8 cellular contexts compared by ENCODE assay signal in the genomic region with DNA sequence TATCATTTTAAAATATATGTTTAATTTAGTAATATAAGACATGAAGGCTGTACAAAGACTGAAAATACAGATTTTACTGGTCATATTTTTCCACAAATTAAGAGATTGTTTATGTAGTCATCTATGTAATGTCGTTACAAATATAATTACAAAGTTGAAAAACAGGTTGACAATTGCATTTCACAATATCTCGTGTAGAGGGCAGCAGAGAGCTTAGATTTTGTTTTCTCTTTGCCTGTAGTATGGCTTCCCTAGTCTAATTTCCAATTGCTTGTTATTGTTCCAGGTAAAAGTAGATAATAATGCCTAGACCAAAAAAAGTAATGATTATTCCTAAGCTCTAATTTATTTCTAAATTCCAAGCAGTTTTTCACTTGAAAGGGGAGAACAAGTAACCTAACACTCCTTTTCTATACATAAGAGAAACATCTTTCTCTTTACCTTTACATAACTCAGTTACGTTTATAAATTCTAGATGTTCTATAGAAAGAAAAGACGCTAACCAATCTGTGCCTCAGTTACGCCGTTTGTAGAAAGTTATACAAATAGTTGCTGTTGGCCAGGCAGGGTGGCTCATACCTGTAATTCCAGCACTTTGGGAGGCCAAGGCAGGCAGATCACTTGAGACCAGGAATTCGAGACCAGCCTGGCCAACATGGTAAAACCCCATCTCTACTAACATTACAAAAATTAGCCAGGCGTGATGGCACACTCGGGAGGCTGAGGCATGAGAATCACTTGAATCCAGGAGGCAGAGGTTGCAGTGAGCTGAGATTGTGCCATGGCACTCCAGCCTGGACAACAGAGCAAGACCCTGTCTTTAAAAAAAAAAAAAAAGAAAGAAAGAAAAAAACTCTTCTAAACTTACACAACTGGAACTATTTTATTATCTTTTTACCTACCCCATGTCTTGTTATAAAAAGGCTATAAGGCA. TPM values are rescaled to one million over a fixed set of nuclear protein-coding genes. Genes with fewer than 3 reads are reported as not detected.
DNase-seq lines count a peak whose midpoint lies in the region; ATAC-seq and TF ChIP-seq lines count a peak whose summit lies in the region.
"Had no signal": no experiment of that assay in that cellular context is flagged by ENCODE, and none has a peak within 500 bp of the region (broad histone marks: within the 10 kb centered on the region; RNA-seq: fewer than 3 reads in every experiment).

No MANE protein-coding gene starts in this region.

- POLR2A ChIA-PET in HCT116 (lab: Charles Lee) (interaction anchor here (1.0 to 1.6 kb wide), 2 partner anchors 106 to 181 kb away, joined by 3 to 4 read pairs; no protein-coding TSS in a partner anchor), Panc1 (lab: Charles Lee) (no interaction called here)

- no peak overlapping the region for H3K27ac ChIP-seq in HCT116 (ENCODE audit: low read depth, low read length)
- H3K27ac ChIP-seq in Panc1 (ENCODE audit: low read length), result no peak overlapping the region
- H3K27ac ChIP-seq in colonic mucosa, result peak overlapping the region; percentile 73
- H3K27ac ChIP-seq: skin epidermis had no signal

- H3K79me2 ChIP-seq in HCT116 (ENCODE audit: insufficient read depth, low read length), result peaks cover 66% of the 10 kb centered on the region

- H2AFZ ChIP-seq in HCT116 (ENCODE audit: low read depth, low read length, poor library complexity, severe bottlenecking), result no peak overlapping the region

- H3K27me3 ChIP-seq in HCT116 (ENCODE audit: insufficient read depth, low read length) (no peaks in the 10 kb centered on the region), Panc1 (ENCODE audit: control insufficient read depth, insufficient read depth, low read length) (no peaks in the 10 kb centered on the region), colonic mucosa (no peaks in the 10 kb centered on the region)

- peaks cover 8 to 21% of the 10 kb centered on the region in 2 experiments for H3K4me1 ChIP-seq in HCT116 (ENCODE audit: control insufficient read depth in 1 of 2, insufficient read depth in 2 of 2, low read length in 2 of 2)
- H3K4me1 ChIP-seq in Panc1 (ENCODE audit: control insufficient read depth, insufficient read depth, low read length), result peaks cover 8% of the 10 kb centered on the region
- peaks cover 3% of the 10 kb centered on the region for H3K4me1 ChIP-seq in colonic mucosa

- H4K20me1 ChIP-seq in HCT116 (ENCODE audit: insufficient read depth), result no peaks in the 10 kb centered on the region; the same call in 1 of the 2 replicates

- peak; percentile 89 for TF ChIP-seq RAD21 in HCT116 (IDR thresholded peaks at IDR 0.05; ENCODE audit: low read depth)

- RAD21 ChIA-PET in HCT116 (lab: Charles Lee; ENCODE audit: low non-redundant PET in 1 of 2, low total read pairs in 2 of 2, uncharacterized antibody in 2 of 2, unreplicated experiment in 2 of 2), result interaction anchor here (1.2 to 1.9 kb wide), 2 partner anchors 181 kb away, joined by 5 to 8 read pairs; no protein-coding TSS in a partner anchor

- H3K4me3 ChIP-seq in HCT116 (replicated peaks in 1 of 2; ENCODE audit: low read depth in 1 of 2, low read length in 2 of 2) (no peak overlapping the region), Panc1 (ENCODE audit: low read depth in 2 of 2, low read length in 2 of 2) (no peak overlapping the region), colonic mucosa (no peak overlapping the region)
- H3K4me3 ChIP-seq: skin epidermis had no signal

- BruUV-seq in HCT116 (replicated peaks; lab: Mats Ljungman, UMichigan), result no TSS peak
- no TSS peak for BruUV-seq in Panc1 (replicated peaks; lab: Mats Ljungman, UMichigan)

- in situ Hi-C loops in Panc1 (cut with HindIII; ENCODE audit: low pct_unique_long_range_greater_than_20kb, low sequenced_read_pairs), result no loop called here

- H3K9ac ChIP-seq in HCT116 (ENCODE audit: low read length), result no peak overlapping the region
- H3K9ac ChIP-seq in colonic mucosa (ENCODE audit: low read depth in 2 of 2, low read length in 2 of 2), result peak overlapping the region in 1 of 2 donors; percentile 22

- ATAC-seq in HCT116 (no peak), Panc1 (no peak), HG02884 (IDR thresholded peaks at IDR 0.05; ENCODE audit: unreplicated experiment) (no peak)

- TF ChIP-seq CTCF in HCT116 (IDR thresholded peaks at IDR 0.05 in 2 of 3, conservative IDR thresholded peaks at IDR 0.05 in 1 of 3; ENCODE audit: borderline replicate concordance in 1 of 3, insufficient read depth in 1 of 3, low read depth in 2 of 3, low read length in 2 of 3), result peak; percentile 44 to 82 (median 72)
- TF ChIP-seq CTCF in Panc1 (IDR thresholded peaks at IDR 0.05), result peak; percentile 62; the same call in 1 of the 2 replicates
- TF ChIP-seq CTCF in colonic mucosa (IDR thresholded peaks at IDR 0.05), result peak; percentile 71

- no peaks in the 10 kb centered on the region for H3K36me3 ChIP-seq in HCT116 (ENCODE audit: control insufficient read depth in 1 of 2, insufficient read depth in 2 of 2, low read length in 2 of 2)
- no peaks in the 10 kb centered on the region for H3K36me3 ChIP-seq in Panc1 (ENCODE audit: control insufficient read depth, insufficient read depth, low read length)
- no peaks in the 10 kb centered on the region for H3K36me3 ChIP-seq in colonic mucosa

- intact Hi-C loops in HCT116 (cut with micrococcal nuclease) (loop anchor here (1.0 to 5.0 kb wide), 2 partner anchors 181 to 430 kb away; no protein-coding TSS in a partner anchor), Panc1 (cut with micrococcal nuclease; ENCODE audit: unreplicated experiment) (loop anchor here (2.0 kb wide), 1 partner anchor 180 kb away; no protein-coding TSS in a partner anchor), colonic mucosa (cut with DNase I) (no loop called here)

- H3K9me3 ChIP-seq in HCT116 (ENCODE audit: control insufficient read depth in 1 of 2, insufficient read depth in 1 of 2, low read depth in 1 of 2, low read length in 2 of 2) (no peaks in the 10 kb centered on the region), Panc1 (ENCODE audit: control insufficient read depth, insufficient read depth, low read depth, low read length) (no peaks in the 10 kb centered on the region), colonic mucosa (no peaks in the 10 kb centered on the region)

- DNase-seq in DMS 273 treated with DMSO at 0.1 percent for 48 hours (lab: John Stamatoyannopoulos, UW) (peak; percentile 5), HCT116 (ENCODE audit: low read depth, low spot score) (peak; percentile 38), Panc1 (ENCODE audit: low read depth, low spot score) (no peak), colonic mucosa (peak; percentile 70), middle frontal gyrus (ENCODE audit: extremely low spot score, low spot score) (peak; percentile 32), ecto neural progenitor cell (ENCODE audit: low spot score) (no peak)

- no peaks in the 10 kb centered on the region for H3K9me2 ChIP-seq in HCT116 (ENCODE audit: insufficient read depth)

- no peak overlapping the region for H3K4me2 ChIP-seq in HCT116 (ENCODE audit: low read length)

- CTCF ChIA-PET in HCT116 (lab: Charles Lee) (interaction anchor here (0.6 to 6.7 kb wide), 11 partner anchors 7 to 187 kb away, joined by 3 to 59 read pairs (median 4); no protein-coding TSS in a partner anchor), Panc1 (lab: Charles Lee) (interaction anchor here (0.7 to 2.1 kb wide), 3 partner anchors 59 to 251 kb away, joined by 3 to 11 read pairs (median 4); no protein-coding TSS in a partner anchor)

- no peak for TF ChIP-seq POLR2A in HCT116 (IDR thresholded peaks at IDR 0.05; ENCODE audit: borderline replicate concordance, extremely low read depth, insufficient read depth, insufficient read length)

TF ChIP-seq in HCT116, 20 proteins besides CTCF, POLR2A, EP300 and RAD21:
- no peak for TF ChIP-seq FOSL1 (IDR thresholded peaks at IDR 0.05; ENCODE audit: low read depth)
- TF ChIP-seq CEBPB (IDR thresholded peaks at IDR 0.05; ENCODE audit: low read depth), result peak; percentile 49; the same call in 1 of the 2 replicates

RNA-seq across cellular contexts. Expression of gene NET1, which starts 30.0 kb away (rescaled TPM):
- 51.2 TPM for total RNA-seq in HCT116 (2021; ENCODE audit: unreplicated experiment)
- polyA plus RNA-seq in HCT116 (2012), result 30.7 and 35.8 TPM in 2 replicates
- 28.6 TPM for total RNA-seq in Panc1 (2021; ENCODE audit: unreplicated experiment)
- 18.6 TPM for polyA plus RNA-seq in Panc1 (2012; ENCODE audit: insufficient read length)
- 100 to 1,000 TPM; 174 to 455 TPM for total RNA-seq in colonic mucosa

RNA-seq across cellular contexts. Expression of gene TUBAL3, which starts 37.7 kb away (rescaled TPM):
- total RNA-seq in HCT116 (2021; ENCODE audit: unreplicated experiment) (0.98 TPM), Panc1 (2021; ENCODE audit: unreplicated experiment) (not detected), colonic mucosa (10 to 100 TPM; 12.8 to 39.6 TPM)
- polyA plus RNA-seq in HCT116 (2012), result 0.65 and 1.0 TPM in 2 replicates
- not detected for polyA plus RNA-seq in Panc1 (2012; ENCODE audit: insufficient read length)

RNA-seq across cellular contexts. Expression of gene CALML5, which starts 57.0 kb away (rescaled TPM):
- total RNA-seq in HCT116 (2021; ENCODE audit: unreplicated experiment), result not detected
- polyA plus RNA-seq in HCT116 (2012), result not detected in 2 replicates
- total RNA-seq in Panc1 (2021; ENCODE audit: unreplicated experiment), result not detected
- polyA plus RNA-seq in Panc1 (2012; ENCODE audit: insufficient read length), result not detected
- not detected for total RNA-seq in colonic mucosa

Comparison
In these comparisons a context has a peak if more than half of its experiments do, and no peak if none do; other contexts are left out.
1. DNase-seq: peak in DMS 273 treated with DMSO at 0.1 percent for 48 hours (single experiment), HCT116 (single experiment), colonic mucosa (single experiment) and middle frontal gyrus (single experiment); none in Panc1 (single experiment) and ecto neural progenitor cell (single experiment).
2. Peak in every context shown above with its lines, with median percentiles within 50 percentile points of each other: CTCF ChIP-seq.